Comparison of ENCODE assay signal across 22 cellular contexts in genomic region chr12:68344126-68344525, GRCh38. TPM values are rescaled to one million over a fixed set of nuclear protein-coding genes. Genes with fewer than 3 reads are reported as not detected.
DNase-seq lines count a peak whose midpoint lies in the region; ATAC-seq, FAIRE-seq and TF ChIP-seq lines count a peak whose summit lies in the region.
"Had no signal": no experiment of that assay in that cellular context is flagged by ENCODE, and none has a peak within 500 bp of the region (broad histone marks: within the 10 kb centered on the region; RNA-seq: fewer than 3 reads in every experiment).

No MANE protein-coding gene starts in this region.

- no TSS peak for BruUV-seq in Caco-2 (replicated peaks; lab: Mats Ljungman, UMichigan)

- H2BK15ac ChIP-seq in H1 (ENCODE audit: low read length) = no peak overlapping the region

- H3K18ac ChIP-seq in H1 (ENCODE audit: extremely low read depth, low read length) = no peak overlapping the region

- H3K9me3 ChIP-seq in Caco-2 (no peaks in the 10 kb centered on the region), H1 (ENCODE audit: insufficient read depth in 2 of 2, low read depth in 1 of 2, low read length in 1 of 2) (no peaks in the 10 kb centered on the region)
- H3K9me3 ChIP-seq: BLaER1, HAP-1 had no signal

- H3K23me2 ChIP-seq in H1 (ENCODE audit: low read depth, low read length) = no peaks in the 10 kb centered on the region

- no peak overlapping the region for H4K8ac ChIP-seq in H1 (ENCODE audit: extremely low read depth, insufficient read depth, low read length)

- TF ChIP-seq RAD21 in H1 (IDR thresholded peaks at IDR 0.05 in 1 of 2, conservative IDR thresholded peaks at IDR 0.05 in 1 of 2; ENCODE audit: low read depth in 2 of 2, low read length in 2 of 2) = no peak

- intact Hi-C loops in Caco-2 (cut with micrococcal nuclease; ENCODE audit: unreplicated experiment) = loop anchor here (1.0 kb wide), 1 partner anchor 12 kb away; the partner anchor contains the start of gene MDM1

- ATAC-seq in GM21737 (IDR thresholded peaks at IDR 0.05; ENCODE audit: unreplicated experiment) = no peak
- ATAC-seq: CD8-positive, alpha-beta T cell had no signal

- no peak overlapping the region for H3K27ac ChIP-seq in H1 (ENCODE audit: low read depth, low read length)
- H3K27ac ChIP-seq: BLaER1, HL-60 had no signal

- no peak overlapping the region for H2AFZ ChIP-seq in H1 (ENCODE audit: low read length)

- H4K5ac ChIP-seq in H1 (ENCODE audit: insufficient read length, low read depth, low read length) = no peak overlapping the region

- no peaks in the 10 kb centered on the region for H3K27me3 Mint-ChIP-seq in Caco-2 (ENCODE audit: insufficient read depth, unreplicated experiment)
- H3K27me3 Mint-ChIP-seq in activated CD4-positive, alpha-beta T cell treated with anti-CD3 and anti-CD28 coated beads, Interleukin-2, amount 10 ng/mL, durations not matched to agents 7 days and 5 days = peaks cover 16% of the 10 kb centered on the region

- H3K27me3 ChIP-seq in Caco-2 (replicated peaks; ENCODE audit: control insufficient read depth, insufficient read depth, low read length) (no peaks in the 10 kb centered on the region), H1 (replicated peaks in 1 of 4; ENCODE audit: control insufficient read depth in 3 of 4, extremely low read depth in 1 of 4, insufficient read depth in 3 of 4, low read length in 3 of 4) (peaks cover 0 to 5% (median 0%) of the 10 kb centered on the region in 4 experiments; a peak in 1 of 7 replicates)
- H3K27me3 ChIP-seq: BLaER1 had no signal

- H2BK120ac ChIP-seq in H1 (replicated peaks; ENCODE audit: low read depth, low read length) = no peak overlapping the region

- H3K79me2 ChIP-seq in H1 (ENCODE audit: control insufficient read depth in 1 of 2, insufficient read depth in 2 of 2, low read length in 2 of 2) = no peaks in the 10 kb centered on the region

- H3K36me3 Mint-ChIP-seq in Caco-2 (ENCODE audit: insufficient read depth, unreplicated experiment) = no peaks in the 10 kb centered on the region
- no peaks in the 10 kb centered on the region for H3K36me3 Mint-ChIP-seq in activated CD4-positive, alpha-beta T cell treated with anti-CD3 and anti-CD28 coated beads, Interleukin-2, amount 10 ng/mL, durations not matched to agents 7 days and 5 days (ENCODE audit: low read depth)
- H3K36me3 Mint-ChIP-seq: CD14-positive monocyte; CD8-positive, alpha-beta T cell had no signal

- POLR2A ChIA-PET in Caco-2 (lab: Charles Lee) = no interaction called here
- POLR2A ChIA-PET in H1 (lab: Charles Lee; ENCODE audit: partially characterized antibody) = interaction anchor here (1.2 kb wide), 1 partner anchor 11 kb away, joined by 3 read pairs; no protein-coding TSS in a partner anchor
- POLR2A ChIA-PET in activated CD4-positive, alpha-beta T cell treated with anti-CD3 and anti-CD28 coated beads, Interleukin-2, amount 10 ng/mL, durations not matched to agents 7 days and 5 days (lab: Charles Lee) = no interaction called here

- H3K56ac ChIP-seq in H1 (replicated peaks; ENCODE audit: insufficient read length, low read depth, low read length) = no peak overlapping the region

- H3K4me1 ChIP-seq in Caco-2 (peaks cover 39% of the 10 kb centered on the region), H1 (replicated peaks in 1 of 4; ENCODE audit: control insufficient read depth in 3 of 4, insufficient read depth in 4 of 4, low read length in 3 of 4) (peaks cover 0 to 5% (median 3%) of the 10 kb centered on the region in 4 experiments; a peak in 4 of 7 replicates)

- H4K91ac ChIP-seq in H1 (replicated peaks; ENCODE audit: insufficient read length, low read length) = no peak overlapping the region

- DNase-seq in Caco-2 (peak; percentile 51 to 67), HuH-7.5 (ENCODE audit: low spot score) (peak; percentile 25), H1 (ENCODE audit: low read depth in 1 of 2, low spot score in 2 of 2) (no peak), iPS-NIHi7 (ENCODE audit: extremely low spot score) (peak; percentile 30), mucosa of gallbladder (ENCODE audit: low spot score) (no peak)
- DNase-seq in activated CD4-positive, alpha-beta T cell treated with anti-CD3 and anti-CD28 coated beads, Interleukin-2, amount 10 ng/mL, durations not matched to agents 7 days and 5 days = no peak
- DNase-seq: 8988T; CD8-positive, alpha-beta T cell; DMS 273 treated with DMSO at 0.1 percent for 48 hours; DMS53; DND-41; GOT3; KG1 had no signal

- H3K23ac ChIP-seq in H1 (ENCODE audit: insufficient read length) = no peak overlapping the region

- no peak overlapping the region for H2BK5ac ChIP-seq in H1 (ENCODE audit: low read depth, low read length)

- no peak overlapping the region for H2AK5ac ChIP-seq in H1 (ENCODE audit: low read depth, low read length)

- no peak overlapping the region for H3K4ac ChIP-seq in H1 (replicated peaks; ENCODE audit: insufficient read length, low read depth, low read length)

- H3K79me1 ChIP-seq in H1 (ENCODE audit: low read depth, low read length) = no peaks in the 10 kb centered on the region

- H2BK12ac ChIP-seq in H1 (ENCODE audit: low read depth, low read length) = no peak overlapping the region

- peaks cover 48% of the 10 kb centered on the region for H3K4me1 Mint-ChIP-seq in Caco-2 (ENCODE audit: low read depth, unreplicated experiment)
- H3K4me1 Mint-ChIP-seq in activated CD4-positive, alpha-beta T cell treated with anti-CD3 and anti-CD28 coated beads, Interleukin-2, amount 10 ng/mL, durations not matched to agents 7 days and 5 days = peaks cover 18% of the 10 kb centered on the region

- H3K4me3 ChIP-seq in Caco-2 (ENCODE audit: low read depth, low read length) (no peak overlapping the region), H1 (ENCODE audit: extremely low read depth in 1 of 4, insufficient read depth in 2 of 4, low read depth in 3 of 4, low read length in 4 of 4) (no peak overlapping the region)
- H3K4me3 ChIP-seq: BLaER1, HAP-1 had no signal

- peak in 1 of 2 experiments; percentile 42; a peak in 1 of 3 replicates for TF ChIP-seq EP300 in H1 (IDR thresholded peaks at IDR 0.05; ENCODE audit: borderline replicate concordance in 1 of 2, low read depth in 2 of 2, low read length in 2 of 2)

- TF ChIP-seq CTCF in Caco-2 (IDR thresholded peaks at IDR 0.05; ENCODE audit: insufficient read depth in 1 of 2, low read depth in 1 of 2, low read length in 1 of 2, severe bottlenecking in 1 of 2, unreplicated experiment in 1 of 2) (no peak), H1 (IDR thresholded peaks at IDR 0.05; ENCODE audit: control extremely low read depth in 1 of 3, insufficient read depth in 1 of 3, low read depth in 1 of 3, low read length in 3 of 3) (no peak)

- FAIRE-seq in H1 (lab: Jason Lieb, UNC) = peak; percentile 72
- FAIRE-seq: G401.6, GM12891, GM19239 had no signal

- peak overlapping the region in 1 of 2 experiments; percentile 36; a peak in 1 of 4 replicates for H3K4me2 ChIP-seq in H1 (ENCODE audit: insufficient read depth in 1 of 2, low read depth in 2 of 2, low read length in 2 of 2)

- peaks cover 10% of the 10 kb centered on the region for H3K9me3 Mint-ChIP-seq in Caco-2 (ENCODE audit: unreplicated experiment)
- no peaks in the 10 kb centered on the region for H3K9me3 Mint-ChIP-seq in activated CD4-positive, alpha-beta T cell treated with anti-CD3 and anti-CD28 coated beads, Interleukin-2, amount 10 ng/mL, durations not matched to agents 7 days and 5 days
- H3K9me3 Mint-ChIP-seq: CD14-positive monocyte; CD8-positive, alpha-beta T cell; IgD-negative memory B cell had no signal

- no peaks in the 10 kb centered on the region for H3K36me3 ChIP-seq in Caco-2 (ENCODE audit: control insufficient read depth, insufficient read depth, low read length)
- no peaks in the 10 kb centered on the region for H3K36me3 ChIP-seq in H1 (ENCODE audit: control insufficient read depth in 2 of 4, insufficient read depth in 4 of 4, low read length in 3 of 4)
- H3K36me3 ChIP-seq: BLaER1, HAP-1 had no signal

- H2BK20ac ChIP-seq in H1 (ENCODE audit: low read length) = no peak overlapping the region

- H4K20me1 ChIP-seq in H1 (replicated peaks in 1 of 2; ENCODE audit: control insufficient read depth in 1 of 2, insufficient read depth in 2 of 2, low read length in 2 of 2) = no peaks in the 10 kb centered on the region
- H4K20me1 ChIP-seq: BLaER1 had no signal

- CTCF ChIA-PET in Caco-2 (lab: Charles Lee) (no interaction called here), H1 (lab: Charles Lee; ENCODE audit: partially characterized antibody) (interaction anchor here (0.6 kb wide), 1 partner anchor 18 kb away, joined by 3 read pairs; no protein-coding TSS in a partner anchor)
- CTCF ChIA-PET in activated CD4-positive, alpha-beta T cell treated with anti-CD3 and anti-CD28 coated beads, Interleukin-2, amount 10 ng/mL, durations not matched to agents 7 days and 5 days (lab: Charles Lee) = interaction anchor here (1.3 kb wide), 1 partner anchor 15 kb away, joined by 3 read pairs; no protein-coding TSS in a partner anchor

- TF ChIP-seq POLR2A in H1 (IDR thresholded peaks at IDR 0.05; ENCODE audit: control extremely low read depth in 1 of 2, low read depth in 2 of 2, low read length in 2 of 2) = no peak

- WGBS in H1 (ENCODE audit: extremely low coverage in 1 of 2, insufficient coverage in 1 of 2, insufficient read length in 1 of 2, insufficient replicate concordance in 2 of 2, low coverage in 1 of 2, low lambda C conversion rate in 2 of 2, missing lambda C conversion rate in 1 of 2), 2 experiments = 44% methylated on average over 2 of the region's 2 CpGs; no CpG with 5 or more reads in 1 of the 2 experiments

- no peak overlapping the region for H3K14ac ChIP-seq in H1 (ENCODE audit: insufficient read length)

- no peak overlapping the region for H3K9ac ChIP-seq in H1 (replicated peaks in 1 of 4; ENCODE audit: extremely low read depth in 1 of 4, low read depth in 3 of 4, low read length in 3 of 4)
- H3K9ac ChIP-seq: BLaER1 had no signal

- peak overlapping the region; percentile 20 for H3K27ac Mint-ChIP-seq in Caco-2 (ENCODE audit: unreplicated experiment)
- no peak overlapping the region for H3K27ac Mint-ChIP-seq in activated CD4-positive, alpha-beta T cell treated with anti-CD3 and anti-CD28 coated beads, Interleukin-2, amount 10 ng/mL, durations not matched to agents 7 days and 5 days
- H3K27ac Mint-ChIP-seq: CD14-positive monocyte; CD8-positive, alpha-beta T cell had no signal

- H3K4me3 Mint-ChIP-seq in Caco-2 (ENCODE audit: unreplicated experiment) = peak overlapping the region; percentile 1
- H3K4me3 Mint-ChIP-seq in activated CD4-positive, alpha-beta T cell treated with anti-CD3 and anti-CD28 coated beads, Interleukin-2, amount 10 ng/mL, durations not matched to agents 7 days and 5 days = no peak overlapping the region
- H3K4me3 Mint-ChIP-seq: CD14-positive monocyte; CD8-positive, alpha-beta T cell; IgD-negative memory B cell had no signal

RNA-seq across cellular contexts. Expression of gene MDM1, which starts 12.0 kb away (rescaled TPM):
- total RNA-seq in Caco-2 (2022) (19.0 and 22.2 TPM in 2 replicates), mucosa of gallbladder (15.0 TPM)
- 9.5 and 10.7 TPM in 2 replicates for total RNA-seq in H1 (2021; fragmentation: NEBNext Ultra II Directional; extraction: Animal tissue kit (Norgen Biotek cat#: 25700))
- 1.7 and 3.1 TPM in 2 replicates for polyA plus RNA-seq in H1 (2011; rRNA removed)
- polyA plus RNA-seq in H1 (2011; cell fraction: cytosol; rRNA removed) = 5.9 TPM
- 3.6 TPM for polyA plus RNA-seq in H1 (2011; cell fraction: nucleus; rRNA removed)
- polyA plus RNA-seq in H1 (2012, experiment 1 of 2) = 5.3 to 8.4 TPM (median 5.6 TPM) in 4 replicates
- polyA plus RNA-seq in H1 (2012, experiment 2 of 2) = 0.43 TPM
- polyA plus RNA-seq in H1 (2013, experiment 1 of 2) = 7.4 TPM
- 5.7 TPM for polyA plus RNA-seq in H1 (2013, experiment 2 of 2)
- polyA minus RNA-seq in H1 (2011; rRNA and poly(A)+ RNA removed) = 5.6 and 6.8 TPM in 2 replicates
- 7.5 TPM for polyA minus RNA-seq in H1 (2011; cell fraction: cytosol; rRNA and poly(A)+ RNA removed)
- polyA minus RNA-seq in H1 (2011; cell fraction: nucleus; rRNA and poly(A)+ RNA removed) = 13.4 TPM
- total RNA-seq in activated CD4-positive, alpha-beta T cell treated with anti-CD3 and anti-CD28 coated beads, Interleukin-2, amount 10 ng/mL, durations not matched to agents 7 days and 5 days = 10 to 100 TPM; 25.2 to 28.4 TPM

Comparison
In these comparisons a context has a peak if more than half of its experiments do, and no peak if none do; other contexts are left out.
1. DNase-seq: peak in Caco-2 (2 of 2), HuH-7.5 (single experiment) and iPS-NIHi7 (single experiment); none in H1 (0 of 2), mucosa of gallbladder (single experiment) and activated CD4-positive, alpha-beta T cell treated with anti-CD3 and anti-CD28 coated beads, Interleukin-2, amount 10 ng/mL, durations not matched to agents 7 days and 5 days (single experiment).